In the genomic region with DNA sequence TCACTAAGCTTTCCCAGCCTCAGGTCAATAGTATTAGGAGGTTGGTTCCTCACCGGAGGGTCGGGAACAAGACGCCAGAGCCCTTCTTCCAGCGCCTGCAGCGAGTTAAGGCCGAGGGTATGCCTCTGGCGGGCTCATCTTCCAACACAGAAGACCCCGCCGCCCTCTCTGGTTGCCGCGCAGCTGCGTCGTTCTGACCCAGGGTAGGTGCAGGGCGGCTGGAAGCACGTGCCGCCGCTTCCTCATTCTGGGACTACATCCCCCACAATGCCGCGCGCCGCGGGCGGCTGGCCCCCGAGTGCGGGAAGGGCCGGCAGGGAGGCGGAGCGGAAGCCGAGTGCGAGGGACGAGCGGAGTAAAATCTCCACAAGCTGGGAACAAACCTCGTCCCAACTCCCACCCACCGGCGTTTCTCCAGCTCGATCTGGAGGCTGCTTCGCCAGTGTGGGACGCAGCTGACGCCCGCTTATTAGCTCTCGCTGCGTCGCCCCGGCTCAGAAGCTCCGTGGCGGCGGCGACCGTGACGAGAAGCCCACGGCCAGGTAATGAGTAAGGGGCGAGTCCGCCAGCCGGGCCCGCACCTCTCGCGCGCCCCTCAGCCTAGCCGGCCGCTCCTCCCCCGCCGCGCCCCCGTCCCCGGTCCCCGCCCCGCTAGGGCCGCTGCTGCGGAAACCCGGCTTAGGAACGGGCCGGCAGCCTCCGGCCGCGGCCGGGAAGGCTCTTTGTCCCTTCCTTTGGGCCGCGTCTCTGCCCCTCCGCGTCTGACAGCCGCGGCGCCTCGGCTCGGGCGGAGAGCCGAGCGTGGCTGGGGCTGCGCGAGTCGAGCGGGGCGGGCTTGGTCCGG, we compare ENCODE assay signal across 8 cellular contexts. TPM values are rescaled to one million over a fixed set of nuclear protein-coding genes. Genes with fewer than 3 reads are reported as not detected.
A peak's percentile ranks its signal among the peaks of the same experiment; 100 is the strongest.
DNase-seq lines count a peak whose midpoint lies in the region; ATAC-seq and TF ChIP-seq lines count a peak whose summit lies in the region.

A gene with protein sequence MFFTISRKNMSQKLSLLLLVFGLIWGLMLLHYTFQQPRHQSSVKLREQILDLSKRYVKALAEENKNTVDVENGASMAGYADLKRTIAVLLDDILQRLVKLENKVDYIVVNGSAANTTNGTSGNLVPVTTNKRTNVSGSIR (plus strand): TSS at position 319 of the 844 bp plus-strand sequence. CDS start 13,934 bp downstream, outside the sequence.

- H3K9me3 ChIP-seq in adrenal gland (replicated peaks in 1 of 3) (no peaks in the 10 kb centered on the region), upper lobe of left lung (no peaks in the 10 kb centered on the region)

- H3K4me3 ChIP-seq in GM12865 (ENCODE audit: low read depth, low read length) (peak within 1 kb of the TSS; percentile 58), adrenal gland (peak within 1 kb of the TSS; percentile 62 to 93 (median 74)), upper lobe of left lung (peak within 1 kb of the TSS; percentile 59 to 97 (median 79))

- DNase-seq in GM12865 (ENCODE audit: low read depth) (peak; percentile 93), NCI-H1105 (lab: John Stamatoyannopoulos, UW) (peak; percentile 87), SW 1271 (lab: John Stamatoyannopoulos, UW) (peak; percentile 82 to 92), adrenal gland (peak; percentile 89 to 95 (median 92)), left cardiac atrium (peak; percentile 94), posterior vena cava (ENCODE audit: low spot score) (peak; percentile 98), upper lobe of left lung (peak; percentile 94 to 98)

- H3K36me3 ChIP-seq in adrenal gland (replicated peaks in 1 of 2) (no peaks in the 10 kb centered on the region), upper lobe of left lung (no peaks in the 10 kb centered on the region)

- intact Hi-C loops in adrenal gland (cut with DNase I), result loop anchor here in 1 of 2 donors (5.0 kb wide), 1 partner anchor 85 kb away; a partner anchor contains a TSS
- intact Hi-C loops in left cardiac atrium (cut with DNase I), result loop anchor here in 1 of 2 donors (5.0 kb wide), 1 partner anchor 85 kb away; a partner anchor contains a TSS
- intact Hi-C loops in posterior vena cava (cut with DNase I), result no loop called here

- peak; percentile 89 for ATAC-seq in HG02642 (IDR thresholded peaks at IDR 0.05; ENCODE audit: poor library complexity, unreplicated experiment)
- ATAC-seq in left cardiac atrium, result peak; percentile 97 to 99
- ATAC-seq in upper lobe of left lung (ENCODE audit: low FRiP score in 2 of 2), result peak; percentile 97 to 99

- H3K4me1 ChIP-seq in adrenal gland (replicated peaks in 1 of 2) (peaks cover 3 to 12% of the 10 kb centered on the region in 2 donors), upper lobe of left lung (peaks cover 10 to 19% (median 14%) of the 10 kb centered on the region in 4 donors)

- no peaks in the 10 kb centered on the region for H3K27me3 ChIP-seq in adrenal gland
- no peaks in the 10 kb centered on the region for H3K27me3 ChIP-seq in upper lobe of left lung

- 2 to 19% (median 3%) methylated on average over 7 to 94 of the region's 94 CpGs for WGBS in adrenal gland, 4 donors
- WGBS in upper lobe of left lung, 2 donors, result 3 to 4% methylated on average over 39 to 61 of the region's 94 CpGs

- peak within 1 kb of the TSS; percentile 81 to 98 (median 92) for H3K27ac ChIP-seq in adrenal gland
- H3K27ac ChIP-seq in upper lobe of left lung, result peak within 1 kb of the TSS; percentile 95 to 97 (median 97)

- TF ChIP-seq POLR2A in adrenal gland (IDR thresholded peaks at IDR 0.05) (peak; percentile 27 to 80), upper lobe of left lung (IDR thresholded peaks at IDR 0.05) (peak in 2 of 4 donors; percentile 53 to 70)

- no peak for TF ChIP-seq EP300 in upper lobe of left lung (IDR thresholded peaks at IDR 0.05)

- TF ChIP-seq CTCF in GM12865 (IDR thresholded peaks at IDR 0.05; ENCODE audit: insufficient read depth, low read depth, low read length, missing control alignments) (no peak), adrenal gland (IDR thresholded peaks at IDR 0.05) (no peak), upper lobe of left lung (IDR thresholded peaks at IDR 0.05) (peak in 2 of 6 experiments; percentile 22 to 25)

RNA-seq across cellular contexts. Expression of the gene that starts here (rescaled TPM):
- total RNA-seq in adrenal gland (10 to 100 TPM in 5 of 8 donors, 1 to 10 TPM in 3; 7.9 to 14.4 (median 10.9) TPM), left cardiac atrium (10 to 100 TPM in 1 of 2 donors, 1 to 10 TPM in 1; 8.4 to 10.9 TPM), posterior vena cava (10 to 100 TPM; 11.3 to 15.5 TPM), upper lobe of left lung (10 to 100 TPM; 11.5 to 48.2 (median 14.7) TPM)
- 10 to 100 TPM in 1 of 3 donors, 1 to 10 TPM in 2; 1.7 to 12.4 (median 2.8) TPM for polyA plus RNA-seq in adrenal gland

Comparison
In these comparisons a context has a peak if more than half of its experiments do, and no peak if none do; other contexts are left out.
1. Peak in every context shown above with its lines: DNase-seq, ATAC-seq, H3K4me3 ChIP-seq and H3K27ac ChIP-seq.